Comparison of ENCODE assay signal across 8 cellular contexts in the genomic region with DNA sequence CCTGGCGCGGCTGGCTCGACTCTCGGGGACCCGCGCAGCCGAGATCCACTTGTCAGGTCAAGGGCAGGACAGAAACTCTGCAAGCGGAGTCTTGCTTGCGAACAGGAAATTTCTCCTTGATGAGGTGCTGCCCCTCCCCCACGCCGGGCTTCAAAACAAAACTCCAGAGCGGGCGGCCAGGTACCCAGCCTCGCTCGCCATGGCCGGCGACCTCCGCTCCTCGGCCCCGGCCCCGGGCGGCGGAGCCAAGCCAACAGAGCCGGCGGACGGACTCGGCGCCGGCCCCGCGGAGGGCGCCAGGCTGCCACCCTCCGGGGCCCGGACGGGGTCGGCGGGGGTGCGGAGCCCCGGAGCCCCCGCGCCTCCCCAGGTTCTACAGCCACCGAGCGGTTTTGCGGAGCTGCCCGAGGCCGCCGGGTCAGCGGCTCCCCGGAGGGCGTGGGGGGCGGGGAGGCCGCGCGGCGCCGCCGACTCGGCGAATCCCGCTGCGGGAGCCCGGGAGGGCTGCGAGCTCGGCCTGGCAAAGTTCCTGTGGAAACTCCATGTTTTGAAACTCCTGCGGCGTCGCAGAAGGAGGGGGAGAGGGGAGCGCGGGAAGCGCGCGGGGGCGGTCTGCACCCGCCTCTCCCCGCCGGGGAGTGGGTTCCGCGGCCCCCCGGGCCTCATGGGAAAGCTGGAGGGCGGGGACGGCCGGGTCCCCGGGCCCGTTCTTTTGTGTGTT. TPM values are rescaled to one million over a fixed set of nuclear protein-coding genes. Genes with fewer than 3 reads are reported as not detected.
DNase-seq lines count a peak whose midpoint lies in the region; ATAC-seq, FAIRE-seq and TF ChIP-seq lines count a peak whose summit lies in the region.

No MANE protein-coding gene starts in this region.

- intact Hi-C loops in CD14-positive monocyte (cut with micrococcal nuclease) (loop anchor here in 1 of 2 donors (5.0 kb wide), 1 partner anchor 63 kb away; no protein-coding TSS in a partner anchor), HCT116 (cut with micrococcal nuclease) (loop anchor here (5.0 kb wide), 1 partner anchor 48 kb away; no protein-coding TSS in a partner anchor)

- H2AFZ ChIP-seq in HCT116 (ENCODE audit: low read depth, low read length, poor library complexity, severe bottlenecking) (no peak overlapping the region), fibroblast of lung (ENCODE audit: low read length) (no peak overlapping the region), neuron (ENCODE audit: low read depth, low read length) (peak overlapping the region; percentile 26)

- H3K4me2 ChIP-seq in HCT116 (ENCODE audit: low read length), result peak overlapping the region; percentile 83
- H3K4me2 ChIP-seq in fibroblast of lung (ENCODE audit: extremely low read depth, insufficient read depth, low read length), result peak overlapping the region; percentile 35

- peak overlapping the region; percentile 34 to 39 for H3K4me3 Mint-ChIP-seq in CD14-positive monocyte

- TF ChIP-seq CTCF in CD14-positive monocyte (IDR thresholded peaks at IDR 0.05) (no peak), HCT116 (IDR thresholded peaks at IDR 0.05 in 2 of 3, conservative IDR thresholded peaks at IDR 0.05 in 1 of 3; ENCODE audit: borderline replicate concordance in 1 of 3, insufficient read depth in 1 of 3, low read depth in 2 of 3, low read length in 2 of 3) (no peak), fibroblast of lung (conservative IDR thresholded peaks at IDR 0.05 in 1 of 2, IDR thresholded peaks at IDR 0.05 in 1 of 2; ENCODE audit: low read depth in 1 of 2, low read length in 2 of 2) (no peak), GM10248 (IDR thresholded peaks at IDR 0.05; ENCODE audit: control extremely low read depth, extremely low read depth, low read depth, missing control alignments) (no peak)

- BruUV-seq in HCT116 (replicated peaks; lab: Mats Ljungman, UMichigan), result no TSS peak

- TF ChIP-seq RAD21 in HCT116 (IDR thresholded peaks at IDR 0.05; ENCODE audit: low read depth), result no peak

- no peak for FAIRE-seq in GM12891 (lab: Jason Lieb, UNC)

- RAD21 ChIA-PET in HCT116 (lab: Charles Lee; ENCODE audit: low non-redundant PET in 1 of 2, low total read pairs in 2 of 2, uncharacterized antibody in 2 of 2, unreplicated experiment in 2 of 2), result no interaction called here

- H3K79me2 ChIP-seq in HCT116 (ENCODE audit: insufficient read depth, low read length), result peaks cover 22% of the 10 kb centered on the region
- no peaks in the 10 kb centered on the region for H3K79me2 ChIP-seq in fibroblast of lung (ENCODE audit: control insufficient read depth, insufficient read depth, low read length)

- H3K4me3 ChIP-seq in HCT116 (replicated peaks in 1 of 2; ENCODE audit: low read depth in 1 of 2, low read length in 2 of 2) (peak overlapping the region; percentile 39 to 62), SK-N-MC (peak overlapping the region; percentile 78), fibroblast of lung (replicated peaks in 1 of 4; ENCODE audit: control extremely low read depth in 1 of 4, insufficient read depth in 1 of 4, low read depth in 3 of 4, low read length in 4 of 4) (peak overlapping the region; percentile 34 to 55 (median 48)), neuron (ENCODE audit: low read length) (peak overlapping the region; percentile 62)

- POLR2A ChIA-PET in HCT116 (lab: Charles Lee), result interaction anchor here (1.2 kb wide), 1 partner anchor 24 kb away, joined by 3 read pairs; no protein-coding TSS in a partner anchor
- POLR2A ChIA-PET in GM10248 (lab: Yijun Ruan, JAX), result no interaction called here

- H3K27me3 ChIP-seq in HCT116 (ENCODE audit: insufficient read depth, low read length) (no peaks in the 10 kb centered on the region), fibroblast of lung (ENCODE audit: control insufficient read depth, insufficient read depth, low read length) (no peaks in the 10 kb centered on the region), neuron (ENCODE audit: insufficient read depth, low read length) (no peaks in the 10 kb centered on the region)

- no peaks in the 10 kb centered on the region for H4K20me1 ChIP-seq in HCT116 (ENCODE audit: insufficient read depth)
- no peaks in the 10 kb centered on the region for H4K20me1 ChIP-seq in fibroblast of lung (ENCODE audit: control insufficient read depth, extremely low read depth, insufficient read depth, low read length)

- H3K9ac ChIP-seq in HCT116 (ENCODE audit: low read length), result peak overlapping the region; percentile 82
- peak overlapping the region; percentile 65 for H3K9ac ChIP-seq in SK-N-MC (ENCODE audit: insufficient read length)
- peak overlapping the region; percentile 72 for H3K9ac ChIP-seq in fibroblast of lung (ENCODE audit: insufficient read depth, low read length)

- DNase-seq in CD14-positive monocyte (ENCODE audit: low spot score) (no peak), HCT116 (ENCODE audit: low read depth, low spot score) (no peak), SK-N-MC (ENCODE audit: low read depth, low spot score) (no peak), fibroblast of lung (ENCODE audit: low read depth in 2 of 2) (peak; percentile 59 to 64), GM10248 (ENCODE audit: extremely low spot score) (no peak), GM12891 (ENCODE audit: insufficient read length, low spot score) (no peak)

- CTCF ChIA-PET in HCT116 (lab: Charles Lee) (no interaction called here), GM10248 (lab: Yijun Ruan, JAX) (no interaction called here)

- ATAC-seq in HCT116 (peak; percentile 17), HG02885 (IDR thresholded peaks at IDR 0.05; ENCODE audit: poor library complexity, unreplicated experiment) (no peak)

- H3K9me3 ChIP-seq in HCT116 (ENCODE audit: control insufficient read depth in 1 of 2, insufficient read depth in 1 of 2, low read depth in 1 of 2, low read length in 2 of 2) (no peaks in the 10 kb centered on the region), SK-N-MC (ENCODE audit: low read depth, low read length) (no peaks in the 10 kb centered on the region), fibroblast of lung (ENCODE audit: control insufficient read depth, insufficient read depth, low read depth, low read length) (no peaks in the 10 kb centered on the region), neuron (ENCODE audit: low read length) (no peaks in the 10 kb centered on the region)

- peaks cover 13% of the 10 kb centered on the region for H3K4me1 Mint-ChIP-seq in CD14-positive monocyte

- H3K36me3 ChIP-seq in HCT116 (ENCODE audit: control insufficient read depth in 1 of 2, insufficient read depth in 2 of 2, low read length in 2 of 2) (no peaks in the 10 kb centered on the region), SK-N-MC (ENCODE audit: insufficient read depth, low read length) (no peaks in the 10 kb centered on the region), fibroblast of lung (ENCODE audit: control insufficient read depth, insufficient read depth, low read length) (no peaks in the 10 kb centered on the region), neuron (ENCODE audit: insufficient read depth, low read length) (no peaks in the 10 kb centered on the region)

- H3K4me1 ChIP-seq in HCT116 (ENCODE audit: control insufficient read depth in 1 of 2, insufficient read depth in 2 of 2, low read length in 2 of 2) (peaks cover 33 to 53% of the 10 kb centered on the region in 2 experiments), fibroblast of lung (ENCODE audit: control insufficient read depth, extremely low read depth, insufficient read depth, low read length) (peaks cover 3% of the 10 kb centered on the region), neuron (ENCODE audit: insufficient read depth, low read length) (peaks cover 7% of the 10 kb centered on the region)

- peaks cover 2 to 3% of the 10 kb centered on the region in 2 donors for H3K36me3 Mint-ChIP-seq in CD14-positive monocyte

- no peak for TF ChIP-seq POLR2A in HCT116 (IDR thresholded peaks at IDR 0.05; ENCODE audit: borderline replicate concordance, extremely low read depth, insufficient read depth, insufficient read length)
- TF ChIP-seq POLR2A in GM12891 (IDR thresholded peaks at IDR 0.05; ENCODE audit: low read depth, low read length), result no peak

- peak overlapping the region; percentile 99 for H3K27ac ChIP-seq in HCT116 (ENCODE audit: low read depth, low read length)
- H3K27ac ChIP-seq in SK-N-MC, result peak overlapping the region; percentile 52
- peak overlapping the region; percentile 47 for H3K27ac ChIP-seq in fibroblast of lung (ENCODE audit: insufficient read depth, low read length)

- no peak overlapping the region for H3K27ac Mint-ChIP-seq in CD14-positive monocyte

- no peaks in the 10 kb centered on the region for H3K9me2 ChIP-seq in HCT116 (ENCODE audit: insufficient read depth)

- peaks cover 0 to 20% (median 15%) of the 10 kb centered on the region in 7 donors for H3K9me3 Mint-ChIP-seq in CD14-positive monocyte

- H3K27me3 Mint-ChIP-seq in CD14-positive monocyte (ENCODE audit: low read depth in 3 of 3), result peaks cover 6 to 49% (median 15%) of the 10 kb centered on the region in 3 donors

TF ChIP-seq in HCT116, 20 proteins besides CTCF, POLR2A, EP300 and RAD21:
- TF ChIP-seq EGR1 (IDR thresholded peaks at IDR 0.05; ENCODE audit: low read depth), result no peak
- peak; percentile 5 for TF ChIP-seq TCF7L2 (IDR thresholded peaks at IDR 0.05; ENCODE audit: borderline replicate concordance, extremely low read depth, insufficient read depth, insufficient read length)
- TF ChIP-seq SP1 (IDR thresholded peaks at IDR 0.05; ENCODE audit: low read depth), result no peak
- TF ChIP-seq, protein P1, sequence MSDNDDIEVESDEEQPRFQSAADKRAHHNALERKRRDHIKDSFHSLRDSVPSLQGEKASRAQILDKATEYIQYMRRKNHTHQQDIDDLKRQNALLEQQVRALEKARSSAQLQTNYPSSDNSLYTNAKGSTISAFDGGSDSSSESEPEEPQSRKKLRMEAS (IDR thresholded peaks at IDR 0.05), result no peak
- TF ChIP-seq CEBPB (IDR thresholded peaks at IDR 0.05; ENCODE audit: low read depth), result no peak
- no peak for TF ChIP-seq ZNF274 (IDR thresholded peaks at IDR 0.05; ENCODE audit: low read depth, low read length)

TF ChIP-seq in GM12891, 5 proteins besides CTCF, POLR2A, EP300 and RAD21:
- TF ChIP-seq PAX5 (IDR thresholded peaks at IDR 0.05; ENCODE audit: insufficient read depth, low read length, severe bottlenecking) (no peak), POLR2AphosphoS5 (IDR thresholded peaks at IDR 0.05; ENCODE audit: low read depth, low read length) (no peak), TAF1 (IDR thresholded peaks at IDR 0.05; ENCODE audit: low read depth, low read length) (no peak), POU2F2 (IDR thresholded peaks at IDR 0.05; ENCODE audit: low read depth, low read length) (no peak), SPI1 (IDR thresholded peaks at IDR 0.05; ENCODE audit: low read depth, low read length) (no peak)
TF ChIP-seq in GM12891: peak in this region for 0.

RNA-seq across cellular contexts. Expression of a gene that starts 11.7 kb away (rescaled TPM):
- polyA plus RNA-seq in CD14-positive monocyte, result 1 to 10 TPM; 1.1 to 2.6 TPM
- 35.1 TPM for total RNA-seq in HCT116 (2021; ENCODE audit: unreplicated experiment)
- polyA plus RNA-seq in HCT116 (2012), result 12.3 and 14.5 TPM in 2 replicates
- total RNA-seq in fibroblast of lung, result 4.9 and 5.8 TPM in 2 replicates
- polyA plus RNA-seq in fibroblast of lung, result 3.0 TPM in 2 replicates
- 5.6 and 6.4 TPM in 2 replicates for polyA plus RNA-seq in fibroblast of lung (2012)
- 10.6 and 15.2 TPM in 2 replicates for polyA minus RNA-seq in fibroblast of lung (ENCODE audit: low replicate concordance)
- 5.5 TPM for polyA plus RNA-seq in GM12891 (2012; ENCODE audit: low read depth, missing spikeins)

Comparison
In these comparisons a context has a peak if more than half of its experiments do, and no peak if none do; other contexts are left out.
1. DNase-seq: peak in fibroblast of lung (2 of 2); none in CD14-positive monocyte (single experiment), HCT116 (single experiment), SK-N-MC (single experiment), GM10248 (single experiment) and GM12891 (single experiment).
2. H3K27ac ChIP-seq: peak in every context shown above with its lines; median percentile 99 in HCT116; 52 in SK-N-MC; 47 in fibroblast of lung.
3. Peak in every context shown above with its lines, with median percentiles within 50 percentile points of each other: H3K4me3 ChIP-seq and H3K9ac ChIP-seq.